ENCODE assay signal across 24 cellular contexts in the genomic region with DNA sequence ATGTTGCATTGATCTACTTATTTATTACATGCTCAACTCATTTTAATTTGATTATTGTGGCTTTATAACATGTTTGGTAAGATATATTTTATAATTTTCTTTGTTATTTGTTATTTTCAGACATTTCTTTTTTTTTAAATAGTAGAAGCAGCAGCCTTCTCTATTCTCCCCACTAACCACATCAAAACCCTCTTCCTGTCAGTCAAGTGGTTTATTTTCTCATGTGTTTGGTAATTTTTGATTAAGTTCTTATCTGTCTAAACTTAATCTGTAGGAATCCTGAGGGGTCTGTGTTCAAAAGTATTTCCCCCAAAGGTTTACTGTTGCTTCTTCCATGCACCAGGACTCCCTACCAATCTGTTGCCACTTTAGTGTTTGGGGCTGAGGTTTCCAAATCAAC.
DNase-seq lines count a peak whose midpoint lies in the region; ATAC-seq, FAIRE-seq and TF ChIP-seq lines count a peak whose summit lies in the region.
"Had no signal": no experiment of that assay in that cellular context is flagged by ENCODE, and none has a peak within 500 bp of the region (broad histone marks: within the 10 kb centered on the region; RNA-seq: fewer than 3 reads in every experiment).

No MANE protein-coding gene starts in this region.

- no peak for FAIRE-seq in GM12878 (lab: Jason Lieb, UNC)
- FAIRE-seq: A549, G401.6, GM18507 had no signal

- TF ChIP-seq RAD21 in GM12878 (IDR thresholded peaks at IDR 0.05; ENCODE audit: insufficient read depth, low read depth, low read length) = no peak

- H3K36me3 Mint-ChIP-seq in natural killer cell = no peaks in the 10 kb centered on the region
- H3K36me3 Mint-ChIP-seq in natural killer cell treated with Interleukin-12 subunit alpha and Interleukin-12 subunit beta and Interleukin-15 and Interleukin-18, amount 100 ng/mL, for 72 hours = peaks cover 10% of the 10 kb centered on the region
- H3K36me3 Mint-ChIP-seq in effector memory CD8-positive, alpha-beta T cell (ENCODE audit: insufficient read depth) = peaks cover 4% of the 10 kb centered on the region

- H3K36me3 ChIP-seq in GM12878 (ENCODE audit: control insufficient read depth in 2 of 2, insufficient read depth in 2 of 2, low read length in 1 of 2) (no peaks in the 10 kb centered on the region; a peak in 1 of 4 replicates), osteoblast (ENCODE audit: insufficient read depth, low read length) (no peaks in the 10 kb centered on the region)

- in situ Hi-C loops in GM12878 (cut with MboI) = no loop called here

- TF ChIP-seq CTCF in natural killer cell (IDR thresholded peaks at IDR 0.05) (no peak), GM12878 (IDR thresholded peaks at IDR 0.05 in 2 of 3, conservative IDR thresholded peaks at IDR 0.05 in 1 of 3; ENCODE audit: control insufficient read depth in 2 of 3, extremely low read depth in 1 of 3, insufficient read depth in 1 of 3, low read depth in 3 of 3, low read length in 3 of 3) (no peak), osteoblast (IDR thresholded peaks at IDR 0.05; ENCODE audit: extremely low read depth, low read depth, low read length) (no peak)

- no peak overlapping the region for H2AFZ ChIP-seq in GM12878 (ENCODE audit: control insufficient read depth, low read depth, low read length)
- no peak overlapping the region for H2AFZ ChIP-seq in osteoblast (ENCODE audit: low read length)
- H2AFZ ChIP-seq: GM23338 had no signal

- no peak overlapping the region for H3K4me2 ChIP-seq in GM12878 (ENCODE audit: control insufficient read depth, insufficient read depth)
- H3K4me2 ChIP-seq in osteoblast (ENCODE audit: insufficient read depth, low read length) = no peak overlapping the region
- H3K4me2 ChIP-seq: A549; BLaER1 treated with 17β-estradiol and CSF1 and Interleukin-3, amounts not matched to agents 10 nM and 100 nM; GM23338 had no signal

- TF ChIP-seq EP300 in GM12878 (IDR thresholded peaks at IDR 0.05; ENCODE audit: borderline replicate concordance in 1 of 2, control insufficient read depth in 1 of 2, low read depth in 2 of 2, low read length in 2 of 2) = no peak

- intact Hi-C loops in natural killer cell (cut with micrococcal nuclease) (no loop called here), GM12878 (cut with micrococcal nuclease; ENCODE audit: unreplicated experiment) (no loop called here)

- peak overlapping the region; percentile 38 for H3K4me3 Mint-ChIP-seq in natural killer cell
- no peak overlapping the region for H3K4me3 Mint-ChIP-seq in natural killer cell treated with Interleukin-12 subunit alpha and Interleukin-12 subunit beta and Interleukin-15 and Interleukin-18, amount 100 ng/mL, for 72 hours
- H3K4me3 Mint-ChIP-seq in effector memory CD8-positive, alpha-beta T cell = no peak overlapping the region
- H3K4me3 Mint-ChIP-seq: CD14-positive monocyte, GM23338, H9 had no signal

- H3K27ac ChIP-seq in GM12878 (ENCODE audit: control insufficient read depth, insufficient read depth) = no peak overlapping the region
- H3K27ac ChIP-seq in osteoblast (ENCODE audit: low read depth, low read length) = no peak overlapping the region
- H3K27ac ChIP-seq: 22Rv1; A549; BLaER1 treated with 17β-estradiol and CSF1 and Interleukin-3, amounts not matched to agents 10 nM and 100 nM had no signal

- no peaks in the 10 kb centered on the region for H3K9me3 Mint-ChIP-seq in natural killer cell
- no peaks in the 10 kb centered on the region for H3K9me3 Mint-ChIP-seq in natural killer cell treated with Interleukin-12 subunit alpha and Interleukin-12 subunit beta and Interleukin-15 and Interleukin-18, amount 100 ng/mL, for 72 hours
- no peaks in the 10 kb centered on the region for H3K9me3 Mint-ChIP-seq in effector memory CD8-positive, alpha-beta T cell
- H3K9me3 Mint-ChIP-seq: CD4-positive, alpha-beta memory T cell; GM23338; H9 had no signal

- peaks cover 30% of the 10 kb centered on the region in 2 donors for H3K4me1 Mint-ChIP-seq in natural killer cell
- H3K4me1 Mint-ChIP-seq in natural killer cell treated with Interleukin-12 subunit alpha and Interleukin-12 subunit beta and Interleukin-15 and Interleukin-18, amount 100 ng/mL, for 72 hours (ENCODE audit: low read depth in 2 of 2) = peaks cover 14 to 17% of the 10 kb centered on the region in 2 donors
- H3K4me1 Mint-ChIP-seq in effector memory CD8-positive, alpha-beta T cell (ENCODE audit: low read depth in 2 of 2) = peaks cover 7 to 18% of the 10 kb centered on the region in 2 donors
- H3K4me1 Mint-ChIP-seq: GM23338, H9 had no signal

- H3K9ac ChIP-seq in GM12878 (ENCODE audit: control insufficient read depth, insufficient read depth, low read length) = no peak overlapping the region
- H3K9ac ChIP-seq: BLaER1 treated with 17β-estradiol and CSF1 and Interleukin-3, amounts not matched to agents 10 nM and 100 nM had no signal

- H3K79me2 ChIP-seq in GM12878 (ENCODE audit: control insufficient read depth, insufficient read depth, low read length) (no peaks in the 10 kb centered on the region), osteoblast (ENCODE audit: insufficient read depth, low read length) (no peaks in the 10 kb centered on the region)

- BruUV-seq in GM12878 (replicated peaks; lab: Mats Ljungman, UMichigan) = no TSS peak

- DNase-seq in natural killer cell = no peak
- no peak for DNase-seq in natural killer cell treated with Interleukin-12 subunit alpha and Interleukin-12 subunit beta and Interleukin-15 and Interleukin-18, amount 100 ng/mL, for 72 hours (ENCODE audit: low spot score)
- no peak for DNase-seq in GM12878 (ENCODE audit: low read depth, low spot score)
- DNase-seq in effector memory CD8-positive, alpha-beta T cell = no peak
- DNase-seq in osteoblast (ENCODE audit: insufficient read length, low spot score, missing footprints) = no peak
- DNase-seq: ACHN, AML-193, BE2C, Calu3, COR-L47, DMS53, DMS79 treated with DMSO at 0.1 percent for 48 hours, H9 had no signal

- no peaks in the 10 kb centered on the region for H4K20me1 ChIP-seq in GM12878 (ENCODE audit: control insufficient read depth, insufficient read depth)
- no peaks in the 10 kb centered on the region for H4K20me1 ChIP-seq in osteoblast (ENCODE audit: insufficient read depth, low read length)
- H4K20me1 ChIP-seq: BLaER1 treated with 17β-estradiol and CSF1 and Interleukin-3, amounts not matched to agents 10 nM and 100 nM had no signal

- RAD21 ChIA-PET in GM12878 (lab: Charles Lee; ENCODE audit: unreplicated experiment) = interaction anchor here (0.6 kb wide), 1 partner anchor 176 kb away, joined by 4 read pairs; no protein-coding TSS in a partner anchor

- peak overlapping the region; percentile 31 to 61 for H3K27ac Mint-ChIP-seq in natural killer cell
- H3K27ac Mint-ChIP-seq in natural killer cell treated with Interleukin-12 subunit alpha and Interleukin-12 subunit beta and Interleukin-15 and Interleukin-18, amount 100 ng/mL, for 72 hours = no peak overlapping the region
- H3K27ac Mint-ChIP-seq in effector memory CD8-positive, alpha-beta T cell = peak overlapping the region in 1 of 2 donors; percentile 14
- H3K27ac Mint-ChIP-seq: GM23338, H9 had no signal

- H3K9me3 ChIP-seq in GM12878 (replicated peaks; ENCODE audit: control insufficient read depth, insufficient read depth, low read length) (no peaks in the 10 kb centered on the region), osteoblast (ENCODE audit: low read depth, low read length) (no peaks in the 10 kb centered on the region)
- H3K9me3 ChIP-seq: A549; BE2C; BLaER1 treated with 17β-estradiol and CSF1 and Interleukin-3, amounts not matched to agents 10 nM and 100 nM had no signal

- SMC1A ChIA-PET in GM12878 (lab: Charles Lee; ENCODE audit: uncharacterized antibody, unreplicated experiment) = no interaction called here

- peak in 1 of 3 donors; percentile 57 for ATAC-seq in natural killer cell
- ATAC-seq in natural killer cell treated with Interleukin-12 subunit alpha and Interleukin-12 subunit beta and Interleukin-15 and Interleukin-18, amount 100 ng/mL, for 72 hours = no peak
- ATAC-seq in GM12878 = no peak
- ATAC-seq in effector memory CD8-positive, alpha-beta T cell (replicated peaks) = peak; percentile 32
- no peak for ATAC-seq in HG02981 (IDR thresholded peaks at IDR 0.05; ENCODE audit: unreplicated experiment)
- no peak for ATAC-seq in HG03175 (IDR thresholded peaks at IDR 0.05; ENCODE audit: unreplicated experiment)
- ATAC-seq: A549, GM23338, HCT116 had no signal

- no peak for TF ChIP-seq POLR2A in GM12878 (IDR thresholded peaks at IDR 0.05; ENCODE audit: low read depth, low read length)

- H3K4me1 ChIP-seq in GM12878 (ENCODE audit: control insufficient read depth, insufficient read depth, low read length) (no peaks in the 10 kb centered on the region), osteoblast (ENCODE audit: insufficient read depth, low read length) (no peaks in the 10 kb centered on the region)
- H3K4me1 ChIP-seq: A549, BE2C had no signal

- no peaks in the 10 kb centered on the region for H3K27me3 Mint-ChIP-seq in natural killer cell (ENCODE audit: low read depth in 2 of 2)
- no peaks in the 10 kb centered on the region for H3K27me3 Mint-ChIP-seq in natural killer cell treated with Interleukin-12 subunit alpha and Interleukin-12 subunit beta and Interleukin-15 and Interleukin-18, amount 100 ng/mL, for 72 hours
- no peaks in the 10 kb centered on the region for H3K27me3 Mint-ChIP-seq in effector memory CD8-positive, alpha-beta T cell
- H3K27me3 Mint-ChIP-seq: CD4-positive, alpha-beta memory T cell had no signal

- POLR2A ChIA-PET in GM12878 (lab: Charles Lee) = interaction anchor here (0.6 kb wide), 1 partner anchor 9 kb away, joined by 3 read pairs; no protein-coding TSS in a partner anchor

- H3K4me3 ChIP-seq in GM12878 = no peak overlapping the region
- no peak overlapping the region for H3K4me3 ChIP-seq in osteoblast (ENCODE audit: insufficient read depth, low read length)
- H3K4me3 ChIP-seq: A549; BLaER1 treated with 17β-estradiol and CSF1 and Interleukin-3, amounts not matched to agents 10 nM and 100 nM; GM23338 had no signal

- H3K27me3 ChIP-seq in GM12878 (replicated peaks in 1 of 2; ENCODE audit: control insufficient read depth in 2 of 2, insufficient read depth in 2 of 2, low read length in 1 of 2) (no peaks in the 10 kb centered on the region), osteoblast (ENCODE audit: insufficient read depth, low read length) (no peaks in the 10 kb centered on the region)
- H3K27me3 ChIP-seq: BE2C; BLaER1 treated with 17β-estradiol and CSF1 and Interleukin-3, amounts not matched to agents 10 nM and 100 nM had no signal

- CTCF ChIA-PET in GM12878 (lab: Yijun Ruan, JAX) = no interaction called here

TF ChIP-seq in GM12878, 131 proteins besides CTCF, POLR2A, EP300 and RAD21 (continues in another document):
- TF ChIP-seq BACH1 (IDR thresholded peaks at IDR 0.05; ENCODE audit: borderline replicate concordance) = no peak
- TF ChIP-seq PKNOX1 (IDR thresholded peaks at IDR 0.05) = peak; percentile 92

Comparison
In these comparisons a context has a peak if more than half of its experiments do, and no peak if none do; other contexts are left out.
1. H3K27ac Mint-ChIP-seq: peak in natural killer cell (2 of 2); none in natural killer cell treated with Interleukin-12 subunit alpha and Interleukin-12 subunit beta and Interleukin-15 and Interleukin-18, amount 100 ng/mL, for 72 hours (0 of 2).